ENCODE assay signal across 1 cellular context in the genomic region with DNA sequence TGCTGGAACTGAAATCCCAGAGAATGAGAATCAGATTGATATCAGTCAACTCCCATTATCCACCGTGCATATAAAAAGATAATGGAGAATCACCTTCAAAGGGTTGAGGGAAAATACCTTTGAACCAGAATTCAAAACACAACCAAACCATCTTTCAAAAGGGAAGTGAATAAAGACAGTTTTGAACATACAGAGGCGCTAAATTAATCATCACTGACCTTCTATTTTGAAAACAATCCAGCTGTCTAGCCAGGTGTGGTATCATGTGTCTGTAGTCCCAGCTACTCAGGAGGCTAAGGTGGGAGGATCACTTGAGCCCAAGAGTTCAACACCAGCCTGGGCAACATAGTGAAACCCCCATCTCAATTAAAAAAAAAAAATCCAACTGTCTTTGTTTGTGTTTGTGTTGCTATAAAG.
TF ChIP-seq lines count a peak whose summit lies in the region.

No MANE protein-coding gene starts in this region.

TF ChIP-seq in SK-N-SH, 30 proteins besides CTCF, POLR2A, EP300 and RAD21 (continued from another document):
- TF ChIP-seq, protein P1, sequence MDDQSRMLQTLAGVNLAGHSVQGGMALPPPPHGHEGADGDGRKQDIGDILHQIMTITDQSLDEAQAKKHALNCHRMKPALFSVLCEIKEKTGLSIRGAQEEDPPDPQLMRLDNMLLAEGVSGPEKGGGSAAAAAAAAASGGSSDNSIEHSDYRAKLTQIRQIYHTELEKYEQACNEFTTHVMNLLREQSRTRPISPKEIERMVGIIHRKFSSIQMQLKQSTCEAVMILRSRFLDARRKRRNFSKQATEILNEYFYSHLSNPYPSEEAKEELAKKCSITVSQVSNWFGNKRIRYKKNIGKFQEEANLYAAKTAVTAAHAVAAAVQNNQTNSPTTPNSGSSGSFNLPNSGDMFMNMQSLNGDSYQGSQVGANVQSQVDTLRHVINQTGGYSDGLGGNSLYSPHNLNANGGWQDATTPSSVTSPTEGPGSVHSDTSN (IDR thresholded peaks at IDR 0.05) = no peak
- TF ChIP-seq GABPA (IDR thresholded peaks at IDR 0.05; ENCODE audit: low read depth) (no peak), MEF2A (IDR thresholded peaks at IDR 0.05; ENCODE audit: borderline replicate concordance, low read depth) (no peak), NRF1 (IDR thresholded peaks at IDR 0.05; ENCODE audit: low read depth, low read length) (no peak)
- TF ChIP-seq, protein P2, sequence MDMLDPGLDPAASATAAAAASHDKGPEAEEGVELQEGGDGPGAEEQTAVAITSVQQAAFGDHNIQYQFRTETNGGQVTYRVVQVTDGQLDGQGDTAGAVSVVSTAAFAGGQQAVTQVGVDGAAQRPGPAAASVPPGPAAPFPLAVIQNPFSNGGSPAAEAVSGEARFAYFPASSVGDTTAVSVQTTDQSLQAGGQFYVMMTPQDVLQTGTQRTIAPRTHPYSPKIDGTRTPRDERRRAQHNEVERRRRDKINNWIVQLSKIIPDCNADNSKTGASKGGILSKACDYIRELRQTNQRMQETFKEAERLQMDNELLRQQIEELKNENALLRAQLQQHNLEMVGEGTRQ (IDR thresholded peaks at IDR 0.05; ENCODE audit: borderline replicate concordance, low read depth, low read length) = no peak
